Comparison of ENCODE assay signal across 8 cellular contexts in genomic region chr10:43407576-43408330, GRCh38. TPM values are rescaled to one million over a fixed set of nuclear protein-coding genes. Genes with fewer than 3 reads are reported as not detected.
DNase-seq lines count a peak whose midpoint lies in the region; ATAC-seq and TF ChIP-seq lines count a peak whose summit lies in the region.

No MANE protein-coding gene starts in this region.

- peak; percentile 97 for DNase-seq in DMS53 (lab: John Stamatoyannopoulos, UW)
- DNase-seq in HUDEP-2 (lab: John Stamatoyannopoulos, UW; ENCODE audit: unreplicated experiment in 76 of 76), result peak in 74 of 76 experiments; percentile 41 to 87 (median 74)
- DNase-seq in Peyer's patch, result peak; percentile 93 to 98 (median 94)
- peak; percentile 43 to 81 for DNase-seq in activated T-helper 1 cell treated with anti-CD3 and anti-CD28 coated beads, Interleukin-2, amount 50 U/mL, for 16 hours (ENCODE audit: low read depth in 1 of 2, low spot score in 1 of 2)
- DNase-seq in fibroblast of lung (ENCODE audit: low read depth in 2 of 2), result peak; percentile 90 to 91
- peak; percentile 96 for DNase-seq in natural killer cell treated with Interleukin-12 subunit alpha and Interleukin-12 subunit beta and Interleukin-15 and Interleukin-18, amount 100 ng/mL, for 72 hours (ENCODE audit: low spot score)
- peak; percentile 92 for DNase-seq in stimulated activated naive CD4-positive, alpha-beta T cell treated with Interleukin-2 at 50 U/mL for 16 hours (lab: John Stamatoyannopoulos, UW)

- H3K4me2 ChIP-seq in fibroblast of lung (ENCODE audit: extremely low read depth, insufficient read depth, low read length), result peak overlapping the region; percentile 88

- H3K4me3 Mint-ChIP-seq in natural killer cell treated with Interleukin-12 subunit alpha and Interleukin-12 subunit beta and Interleukin-15 and Interleukin-18, amount 100 ng/mL, for 72 hours, result peak overlapping the region; percentile 97

- peak; percentile 67 to 85 for TF ChIP-seq POLR2A in Peyer's patch (IDR thresholded peaks at IDR 0.05)

- H2AFZ ChIP-seq in fibroblast of lung (ENCODE audit: low read length), result no peak overlapping the region

- no peaks in the 10 kb centered on the region for H3K27me3 Mint-ChIP-seq in natural killer cell treated with Interleukin-12 subunit alpha and Interleukin-12 subunit beta and Interleukin-15 and Interleukin-18, amount 100 ng/mL, for 72 hours

- H3K4me3 ChIP-seq in Peyer's patch, result peak overlapping the region; percentile 67 to 80 (median 77)
- peak overlapping the region; percentile 84 to 98 (median 88) for H3K4me3 ChIP-seq in fibroblast of lung (replicated peaks in 1 of 4; ENCODE audit: control extremely low read depth in 1 of 4, insufficient read depth in 1 of 4, low read depth in 3 of 4, low read length in 4 of 4)

- H4K20me1 ChIP-seq in fibroblast of lung (ENCODE audit: control insufficient read depth, extremely low read depth, insufficient read depth, low read length), result peaks cover 2% of the 10 kb centered on the region

- H3K27ac Mint-ChIP-seq in natural killer cell treated with Interleukin-12 subunit alpha and Interleukin-12 subunit beta and Interleukin-15 and Interleukin-18, amount 100 ng/mL, for 72 hours, result peak overlapping the region; percentile 88 to 92

- H3K9ac ChIP-seq in fibroblast of lung (ENCODE audit: insufficient read depth, low read length), result peak overlapping the region; percentile 99

- TF ChIP-seq CTCF in Peyer's patch (IDR thresholded peaks at IDR 0.05) (peak; percentile 21 to 47 (median 32)), fibroblast of lung (conservative IDR thresholded peaks at IDR 0.05 in 1 of 2, IDR thresholded peaks at IDR 0.05 in 1 of 2; ENCODE audit: low read depth in 1 of 2, low read length in 2 of 2) (peak; percentile 45 to 46)

- peak; percentile 40 for ATAC-seq in GM21390 (IDR thresholded peaks at IDR 0.05; ENCODE audit: unreplicated experiment)
- ATAC-seq in natural killer cell treated with Interleukin-12 subunit alpha and Interleukin-12 subunit beta and Interleukin-15 and Interleukin-18, amount 100 ng/mL, for 72 hours, result peak; percentile 61 to 70

- H3K9me3 Mint-ChIP-seq in natural killer cell treated with Interleukin-12 subunit alpha and Interleukin-12 subunit beta and Interleukin-15 and Interleukin-18, amount 100 ng/mL, for 72 hours, result no peaks in the 10 kb centered on the region

- H3K79me2 ChIP-seq in fibroblast of lung (ENCODE audit: control insufficient read depth, insufficient read depth, low read length), result peaks cover 58% of the 10 kb centered on the region

- H3K27me3 ChIP-seq in Peyer's patch, result no peaks in the 10 kb centered on the region
- H3K27me3 ChIP-seq in fibroblast of lung (ENCODE audit: control insufficient read depth, insufficient read depth, low read length), result no peaks in the 10 kb centered on the region

- peaks cover 0 to 36% (median 23%) of the 10 kb centered on the region in 4 donors for H3K4me1 ChIP-seq in Peyer's patch
- peaks cover 3% of the 10 kb centered on the region for H3K4me1 ChIP-seq in fibroblast of lung (ENCODE audit: control insufficient read depth, extremely low read depth, insufficient read depth, low read length)

- H3K27ac ChIP-seq in Peyer's patch, result peak overlapping the region; percentile 99 to 100 (median 99)
- H3K27ac ChIP-seq in fibroblast of lung (ENCODE audit: insufficient read depth, low read length), result peak overlapping the region; percentile 100

- H3K9me3 ChIP-seq in Peyer's patch (no peaks in the 10 kb centered on the region), fibroblast of lung (ENCODE audit: control insufficient read depth, insufficient read depth, low read depth, low read length) (no peaks in the 10 kb centered on the region)

- peaks cover 13% of the 10 kb centered on the region for H3K36me3 Mint-ChIP-seq in natural killer cell treated with Interleukin-12 subunit alpha and Interleukin-12 subunit beta and Interleukin-15 and Interleukin-18, amount 100 ng/mL, for 72 hours

- H3K36me3 ChIP-seq in Peyer's patch (no peaks in the 10 kb centered on the region), fibroblast of lung (ENCODE audit: control insufficient read depth, insufficient read depth, low read length) (no peaks in the 10 kb centered on the region)

- peaks cover 26 to 31% of the 10 kb centered on the region in 2 donors for H3K4me1 Mint-ChIP-seq in natural killer cell treated with Interleukin-12 subunit alpha and Interleukin-12 subunit beta and Interleukin-15 and Interleukin-18, amount 100 ng/mL, for 72 hours (ENCODE audit: low read depth in 2 of 2)

RNA-seq across cellular contexts. Expression of gene HNRNPF, which starts 1.2 kb away (rescaled TPM):
- total RNA-seq in Peyer's patch (100 to 1,000 TPM; 145 to 177 (median 160) TPM), fibroblast of lung (217 and 293 TPM in 2 replicates)
- polyA plus RNA-seq in fibroblast of lung, result 203 and 228 TPM in 2 replicates
- 143 and 185 TPM in 2 replicates for polyA plus RNA-seq in fibroblast of lung (2012)
- 110 and 152 TPM in 2 replicates for polyA minus RNA-seq in fibroblast of lung (ENCODE audit: low replicate concordance)
- 100 to 1,000 TPM; 340 to 514 TPM for total RNA-seq in natural killer cell treated with Interleukin-12 subunit alpha and Interleukin-12 subunit beta and Interleukin-15 and Interleukin-18, amount 100 ng/mL, for 72 hours

RNA-seq across cellular contexts. Expression of gene ZNF487, which starts 29.2 kb away (rescaled TPM):
- total RNA-seq in Peyer's patch, result 10 to 100 TPM; 21.5 to 51.7 (median 26.9) TPM
- total RNA-seq in fibroblast of lung, result 3.3 and 4.0 TPM in 2 replicates
- 2.6 and 4.0 TPM in 2 replicates for polyA plus RNA-seq in fibroblast of lung
- 2.7 and 2.9 TPM in 2 replicates for polyA plus RNA-seq in fibroblast of lung (2012)
- 0.78 and 37.0 TPM in 2 replicates for polyA minus RNA-seq in fibroblast of lung (ENCODE audit: low replicate concordance)
- total RNA-seq in natural killer cell treated with Interleukin-12 subunit alpha and Interleukin-12 subunit beta and Interleukin-15 and Interleukin-18, amount 100 ng/mL, for 72 hours, result 1 to 10 TPM; 3.5 to 5.7 TPM

RNA-seq across cellular contexts. Expression of gene FXYD4, which starts 36.3 kb away (rescaled TPM):
- total RNA-seq in Peyer's patch (not detected), fibroblast of lung (not detected in 2 replicates)
- polyA plus RNA-seq in fibroblast of lung, result not detected in 2 replicates
- polyA plus RNA-seq in fibroblast of lung (2012), result not detected in 2 replicates
- not detected in 2 replicates for polyA minus RNA-seq in fibroblast of lung (ENCODE audit: low replicate concordance)
- total RNA-seq in natural killer cell treated with Interleukin-12 subunit alpha and Interleukin-12 subunit beta and Interleukin-15 and Interleukin-18, amount 100 ng/mL, for 72 hours, result not detected

Comparison
In these comparisons a context has a peak if more than half of its experiments do, and no peak if none do; other contexts are left out.
1. Peak in every context shown above with its lines: DNase-seq, ATAC-seq, H3K4me3 ChIP-seq and H3K27ac ChIP-seq.